In genomic region chr12:87866602-87867292, GRCh38 we compare ENCODE assay signal across 8 cellular contexts.
DNase-seq lines count a peak whose midpoint lies in the region; ATAC-seq and TF ChIP-seq lines count a peak whose summit lies in the region.

No MANE protein-coding gene starts in this region.

- TF ChIP-seq CTCF in kidney epithelial cell (IDR thresholded peaks at IDR 0.05; ENCODE audit: insufficient read depth, low read length, poor library complexity, severe bottlenecking) (peak; percentile 46), right atrium auricular region (IDR thresholded peaks at IDR 0.05) (no peak)

- ATAC-seq in GM19324 (IDR thresholded peaks at IDR 0.05; ENCODE audit: low FRiP score, unreplicated experiment), result no peak

- H3K36me3 ChIP-seq in kidney epithelial cell (ENCODE audit: control insufficient read depth, insufficient read depth, low read length) (no peaks in the 10 kb centered on the region), right atrium auricular region (no peaks in the 10 kb centered on the region)

- H3K27me3 ChIP-seq in kidney epithelial cell (ENCODE audit: control insufficient read depth, insufficient read depth, low read length) (no peaks in the 10 kb centered on the region), right atrium auricular region (no peaks in the 10 kb centered on the region)

- no peaks in the 10 kb centered on the region for H3K9me3 ChIP-seq in right atrium auricular region

- H3K27ac ChIP-seq in right atrium auricular region, result no peak overlapping the region

- H3K4me3 ChIP-seq in kidney epithelial cell (ENCODE audit: low read depth, low read length) (no peak overlapping the region), right atrium auricular region (no peak overlapping the region)

- H3K4me1 ChIP-seq in right atrium auricular region, result no peaks in the 10 kb centered on the region

- DNase-seq in GM03348 (ENCODE audit: low spot score) (peak; percentile 6), HCEC 1CT (peak; percentile 47), RKO (ENCODE audit: low spot score) (peak; percentile 36), kidney epithelial cell (ENCODE audit: low read depth) (no peak), epidermal melanocyte (ENCODE audit: insufficient read length, low spot score) (no peak), HuH-7.5 (ENCODE audit: low spot score) (no peak), right atrium auricular region (ENCODE audit: low spot score) (no peak)

Comparison
In these comparisons a context has a peak if more than half of its experiments do, and no peak if none do; other contexts are left out.
1. DNase-seq: peak in GM03348 (single experiment), HCEC 1CT (single experiment) and RKO (single experiment); none in kidney epithelial cell (single experiment), epidermal melanocyte (single experiment), HuH-7.5 (single experiment) and right atrium auricular region (single experiment).